In the genomic region with DNA sequence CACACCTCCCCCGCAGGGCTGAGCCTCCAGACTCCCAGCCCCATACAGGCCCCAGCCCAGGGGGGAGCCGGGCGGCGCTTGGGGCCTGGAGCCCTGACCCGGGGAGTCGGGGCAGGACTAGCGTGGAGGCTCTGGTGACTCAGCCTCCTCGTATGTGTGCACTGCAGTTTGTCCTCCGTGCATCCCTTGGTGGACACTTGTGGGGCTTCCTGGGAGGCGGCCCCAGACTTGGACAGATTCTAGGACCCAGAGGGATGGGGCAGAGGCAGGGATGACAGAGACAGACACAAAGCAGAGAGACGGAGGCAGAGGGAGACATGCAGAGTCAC, we compare ENCODE assay signal across 8 cellular contexts.
A peak's percentile ranks its signal among the peaks of the same experiment; 100 is the strongest.
DNase-seq lines count a peak whose midpoint lies in the region; ATAC-seq and TF ChIP-seq lines count a peak whose summit lies in the region.
"Not testable (repeated sequence)": the region's sequence is repeated elsewhere in the genome, so short reads cannot be mapped to it uniquely, and the experiment has no call there.

No MANE protein-coding gene starts in this region.

- not testable (repeated sequence) for H3K27me3 ChIP-seq in CD8-positive, alpha-beta T cell (ENCODE audit: insufficient read depth, low read length)

- H3K4me1 Mint-ChIP-seq in CD8-positive, alpha-beta T cell (ENCODE audit: low read depth): not testable (repeated sequence)
- H3K4me1 Mint-ChIP-seq in stimulated activated naive B cell treated with anti-CD40 and anti-IgM and Interleukin-4, amounts not matched to agents 10 μg/mL and 1 μg/mL and 100 μg/mL, for 72 hours: peaks cover 54 to 68% of the 10 kb centered on the region in 2 donors

- H3K9me3 Mint-ChIP-seq in CD8-positive, alpha-beta T cell: not testable (repeated sequence)
- H3K9me3 Mint-ChIP-seq in stimulated activated naive B cell treated with anti-CD40 and anti-IgM and Interleukin-4, amounts not matched to agents 10 μg/mL and 1 μg/mL and 100 μg/mL, for 72 hours: peaks cover 18 to 26% of the 10 kb centered on the region in 2 donors

- not testable (repeated sequence) for H3K27me3 Mint-ChIP-seq in CD8-positive, alpha-beta T cell (ENCODE audit: low read depth); stimulated activated naive B cell treated with anti-CD40 and anti-IgM and Interleukin-4, amounts not matched to agents 10 μg/mL and 1 μg/mL and 100 μg/mL, for 72 hours

- H3K4me1 ChIP-seq in CD8-positive, alpha-beta T cell (ENCODE audit: insufficient read depth, low read length): not testable (repeated sequence)

- H3K36me3 ChIP-seq in CD8-positive, alpha-beta T cell (ENCODE audit: insufficient read depth, low read length): not testable (repeated sequence)

- CTCF ChIA-PET in CD8-positive, alpha-beta T cell (lab: Charles Lee): not testable (repeated sequence)

- not testable (repeated sequence) for H3K4me3 ChIP-seq in CD8-positive, alpha-beta T cell (ENCODE audit: low read depth, low read length)

- POLR2A ChIA-PET in CD8-positive, alpha-beta T cell (lab: Charles Lee): not testable (repeated sequence)

- not testable (repeated sequence) for H3K4me3 Mint-ChIP-seq in CD8-positive, alpha-beta T cell
- H3K4me3 Mint-ChIP-seq in stimulated activated naive B cell treated with anti-CD40 and anti-IgM and Interleukin-4, amounts not matched to agents 10 μg/mL and 1 μg/mL and 100 μg/mL, for 72 hours: peak overlapping the region in 1 of 2 donors; percentile 33

- not testable (repeated sequence) for ATAC-seq in CD8-positive, alpha-beta T cell
- ATAC-seq in GM18520 (IDR thresholded peaks at IDR 0.05; ENCODE audit: unreplicated experiment): peak; percentile 26
- peak; percentile 35 for ATAC-seq in GM21717 (IDR thresholded peaks at IDR 0.05; ENCODE audit: unreplicated experiment)
- ATAC-seq in HG03045 (IDR thresholded peaks at IDR 0.05; ENCODE audit: unreplicated experiment): peak; percentile 38
- peak; percentile 17 for ATAC-seq in esophagus mucosa
- ATAC-seq in stimulated activated naive B cell treated with anti-CD40 and anti-IgM and Interleukin-4, amounts not matched to agents 10 μg/mL and 1 μg/mL and 100 μg/mL, for 72 hours (replicated peaks): peak; percentile 31 to 42

- H3K27ac Mint-ChIP-seq in CD8-positive, alpha-beta T cell: peak overlapping the region; percentile 10
- H3K27ac Mint-ChIP-seq in stimulated activated naive B cell treated with anti-CD40 and anti-IgM and Interleukin-4, amounts not matched to agents 10 μg/mL and 1 μg/mL and 100 μg/mL, for 72 hours: peak overlapping the region; percentile 83

- not testable (repeated sequence) for H3K9me3 ChIP-seq in CD8-positive, alpha-beta T cell (ENCODE audit: low read length)

- not testable (repeated sequence) for H3K27ac ChIP-seq in CD8-positive, alpha-beta T cell (ENCODE audit: low read depth, low read length)

- H3K36me3 Mint-ChIP-seq in CD8-positive, alpha-beta T cell: not testable (repeated sequence)
- H3K36me3 Mint-ChIP-seq in stimulated activated naive B cell treated with anti-CD40 and anti-IgM and Interleukin-4, amounts not matched to agents 10 μg/mL and 1 μg/mL and 100 μg/mL, for 72 hours: peaks cover 14 to 33% of the 10 kb centered on the region in 2 donors

- intact Hi-C loops in CD8-positive, alpha-beta T cell (cut with DNase I, micrococcal nuclease): not testable (repeated sequence)

- DNase-seq in CD8-positive, alpha-beta T cell: peak in 1 of 7 experiments; percentile 36
- peak; percentile 79 for DNase-seq in NAMALWA (ENCODE audit: low spot score)
- peak; percentile 50 for DNase-seq in T1000 (lab: John Stamatoyannopoulos, UW)
- peak; percentile 70 for DNase-seq in stimulated activated naive B cell treated with anti-CD40 and anti-IgM and Interleukin-4, amounts not matched to agents 10 μg/mL and 1 μg/mL and 100 μg/mL, for 72 hours

- TF ChIP-seq CTCF in CD8-positive, alpha-beta T cell (IDR thresholded peaks at IDR 0.05): not testable (repeated sequence)
